In the genomic region with DNA sequence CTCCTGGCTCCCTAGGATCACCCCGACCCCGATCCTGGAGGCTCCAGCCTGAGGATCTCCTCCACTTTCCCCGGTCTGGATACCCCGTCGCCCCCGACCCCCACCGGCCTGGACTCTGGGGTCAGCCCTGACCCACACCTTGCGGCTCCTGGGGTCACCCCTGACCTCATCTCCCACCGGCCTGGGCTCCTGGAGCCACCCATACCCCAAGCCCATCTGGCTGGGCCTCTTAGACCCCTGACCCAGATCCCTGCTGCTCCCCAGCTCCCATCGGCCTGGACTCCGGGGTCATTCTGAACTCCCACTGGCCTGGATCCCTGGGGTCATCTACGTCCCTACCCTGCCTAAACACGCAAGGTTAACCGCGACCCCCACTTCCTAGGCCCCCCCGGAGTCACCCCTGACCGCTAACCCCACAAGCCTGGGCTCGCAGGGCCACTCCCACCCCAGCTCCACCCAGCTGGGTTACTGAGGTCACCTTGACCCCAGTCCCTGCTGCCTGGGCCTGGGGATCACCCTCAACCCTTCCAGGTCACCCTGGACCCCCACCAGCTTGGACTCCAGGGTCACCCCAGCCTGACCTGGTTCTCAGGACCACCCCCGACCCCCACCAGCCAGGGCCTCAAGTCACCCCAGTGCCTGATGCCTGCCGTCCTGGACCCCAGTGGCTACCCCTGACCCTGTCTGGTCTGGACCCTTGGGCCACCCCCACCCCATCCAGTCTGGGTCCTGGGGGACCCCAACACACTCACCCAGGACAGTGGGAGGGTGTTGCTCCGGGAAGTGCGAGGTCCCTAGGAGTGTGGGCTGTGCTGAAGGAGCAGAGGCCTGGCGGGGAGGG, we compare ENCODE assay signal across 8 cellular contexts. TPM values are rescaled to one million over a fixed set of nuclear protein-coding genes. Genes with fewer than 3 reads are reported as not detected.
DNase-seq lines count a peak whose midpoint lies in the region; ATAC-seq, FAIRE-seq and TF ChIP-seq lines count a peak whose summit lies in the region.

No MANE protein-coding gene starts in this region.

- H3K36me3 ChIP-seq in PC-3 (ENCODE audit: low read depth, low read length) (no peaks in the 10 kb centered on the region), kidney (ENCODE audit: control insufficient read depth in 1 of 2, insufficient read depth in 2 of 2, low read length in 2 of 2) (no peaks in the 10 kb centered on the region)

- no TSS peak for BruUV-seq in PC-3 (replicated peaks; lab: Mats Ljungman, UMichigan)

- H2AFZ ChIP-seq in PC-3 (ENCODE audit: low read length): no peak overlapping the region

- H3K9me2 ChIP-seq in PC-3 (replicated peaks; ENCODE audit: low read length): no peaks in the 10 kb centered on the region

- no peaks in the 10 kb centered on the region for H3K27me3 ChIP-seq in PC-3 (ENCODE audit: low read length)

- CTCF ChIA-PET in PC-3 (lab: Charles Lee): interaction anchor here (1.4 kb wide), 1 partner anchor 41 kb away, joined by 4 read pairs; no protein-coding TSS in a partner anchor

- peak; percentile 6 for ATAC-seq in PC-3

- peaks cover 15% of the 10 kb centered on the region; the same call in 1 of the 2 replicates for H4K20me1 ChIP-seq in PC-3 (ENCODE audit: low read length)

- peaks cover 58% of the 10 kb centered on the region for H3K79me2 ChIP-seq in PC-3 (ENCODE audit: low read length)

- POLR2A ChIA-PET in PC-3 (lab: Charles Lee; ENCODE audit: unreplicated experiment): no interaction called here

- intact Hi-C loops in PC-3 (cut with micrococcal nuclease): no loop called here
- intact Hi-C loops in kidney (cut with DNase I): no loop called here

- H3K9me3 ChIP-seq in PC-3 (ENCODE audit: low read length): no peaks in the 10 kb centered on the region
- H3K9me3 ChIP-seq in kidney (ENCODE audit: control insufficient read depth in 1 of 2, low read length in 2 of 2): no peaks in the 10 kb centered on the region

- no peaks in the 10 kb centered on the region for H3F3A ChIP-seq in PC-3 (ENCODE audit: low read length, unreplicated experiment)

- H3K27ac ChIP-seq in PC-3 (ENCODE audit: low read length) (peak overlapping the region; percentile 59), kidney (ENCODE audit: low read depth in 2 of 2, low read length in 2 of 2) (peak overlapping the region; percentile 98)

- peak; percentile 9 for DNase-seq in EH (ENCODE audit: low read depth)
- DNase-seq in PC-3: no peak
- peak; percentile 25 for DNase-seq in astrocyte of the hippocampus (ENCODE audit: low read depth, low spot score)
- peak; percentile 83 for DNase-seq in kidney
- peak; percentile 48 for DNase-seq in stimulated activated CD8-positive, alpha-beta memory T cell treated with anti-CD3 and anti-CD28 coated beads, Interleukin-4, amount 100 ng/mL, for 48 hours
- no peak for DNase-seq in KBM-7
- DNase-seq in NCI-H748 (lab: John Stamatoyannopoulos, UW; ENCODE audit: unreplicated experiment): no peak
- no peak for DNase-seq in NCI-H446 treated with DMSO at 0.1 percent for 48 hours (lab: John Stamatoyannopoulos, UW)

- TF ChIP-seq CTCF in PC-3 (conservative IDR thresholded peaks at IDR 0.05; ENCODE audit: low read depth, low read length) (no peak), kidney (IDR thresholded peaks at IDR 0.05; ENCODE audit: borderline replicate concordance, extremely low read depth, insufficient read depth) (no peak)

- H3K4me1 ChIP-seq in PC-3 (ENCODE audit: insufficient read depth, low read length) (peaks cover 13% of the 10 kb centered on the region; the same call in 1 of the 2 replicates), kidney (ENCODE audit: control insufficient read depth in 1 of 2, insufficient read depth in 1 of 2, low read depth in 1 of 2, low read length in 2 of 2) (peaks cover 9 to 19% of the 10 kb centered on the region in 2 donors)

- in situ Hi-C loops in KBM-7 (cut with MboI; ENCODE audit: low pct_unique_long_range_greater_than_20kb, low sequenced_read_pairs): no loop called here

- H3K4me3 ChIP-seq in PC-3 (ENCODE audit: low read length) (peak overlapping the region; percentile 71), kidney (ENCODE audit: low read length in 2 of 2) (peak overlapping the region; percentile 67 to 81)

- H3K9ac ChIP-seq in PC-3 (ENCODE audit: low read length): peak overlapping the region; percentile 76
- peak overlapping the region; percentile 97 to 99 for H3K9ac ChIP-seq in kidney (ENCODE audit: low read length in 2 of 2)

- no peak for FAIRE-seq in kidney (lab: Jason Lieb, UNC)

- peak overlapping the region; percentile 93 for H3K4me2 ChIP-seq in PC-3 (ENCODE audit: low read length)

RNA-seq across cellular contexts. Expression of gene FOXK1, which starts 1.2 kb away (rescaled TPM):
- total RNA-seq in PC-3 (2014; rRNA removed): 13.2 and 22.8 TPM in 2 replicates
- total RNA-seq in kidney: 44.2 TPM
- 3.9 TPM for polyA plus RNA-seq in kidney (ENCODE audit: insufficient read depth, low read depth, low replicate concordance)

Comparison
In these comparisons a context has a peak if more than half of its experiments do, and no peak if none do; other contexts are left out.
1. DNase-seq: peak in EH (single experiment), astrocyte of the hippocampus (single experiment), kidney (single experiment) and stimulated activated CD8-positive, alpha-beta memory T cell treated with anti-CD3 and anti-CD28 coated beads, Interleukin-4, amount 100 ng/mL, for 48 hours (single experiment); none in PC-3 (single experiment), KBM-7 (single experiment), NCI-H748 (single experiment) and NCI-H446 treated with DMSO at 0.1 percent for 48 hours (single experiment).